10 cellular contexts compared by ENCODE assay signal in the genomic region with DNA sequence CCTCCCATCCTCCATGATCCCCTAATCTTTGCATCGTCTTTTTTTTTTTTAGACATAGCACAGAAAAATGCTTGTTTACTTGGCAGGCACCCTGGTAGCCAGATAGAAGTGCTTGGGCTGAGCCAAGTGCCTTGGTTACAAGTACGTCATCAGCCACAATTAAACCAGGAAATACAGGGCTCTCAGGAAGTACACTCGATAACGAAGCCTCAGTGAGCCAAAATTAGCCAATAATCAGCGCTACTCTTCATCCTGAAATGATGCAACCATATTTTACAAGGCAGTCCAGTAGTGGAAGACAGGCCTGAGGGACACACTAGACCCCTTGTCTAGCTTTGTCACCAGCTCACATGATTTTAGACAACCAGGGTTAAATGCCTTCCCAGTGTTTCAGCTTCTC.
DNase-seq lines count a peak whose midpoint lies in the region; ATAC-seq and TF ChIP-seq lines count a peak whose summit lies in the region.
"Had no signal": no experiment of that assay in that cellular context is flagged by ENCODE, and none has a peak within 500 bp of the region (broad histone marks: within the 10 kb centered on the region; RNA-seq: fewer than 3 reads in every experiment).

No MANE protein-coding gene starts in this region.

- TF ChIP-seq CTCF in cardiac fibroblast (IDR thresholded peaks at IDR 0.05; ENCODE audit: low read depth, low read length) (no peak), lung (IDR thresholded peaks at IDR 0.05; ENCODE audit: control extremely low read depth, extremely low read depth) (no peak)

- peak overlapping the region; percentile 40 to 76 for H3K27ac ChIP-seq in lung (ENCODE audit: low read depth in 1 of 2, low read length in 1 of 2)
- H3K27ac ChIP-seq: parathyroid adenoma had no signal

- H3K4me3 ChIP-seq in cardiac fibroblast (replicated peaks in 1 of 2; ENCODE audit: low read depth in 2 of 2, low read length in 2 of 2), result no peak overlapping the region
- no peak overlapping the region for H3K4me3 ChIP-seq in lung

- DNase-seq in Ammon's horn (ENCODE audit: low spot score), result peak; percentile 73
- peak; percentile 3 for DNase-seq in KBM-7
- peak; percentile 82 to 99 for DNase-seq in cardiac fibroblast (ENCODE audit: low read depth in 2 of 2)
- DNase-seq in lung (ENCODE audit: low spot score), result peak; percentile 39
- DNase-seq in retina, result no peak
- DNase-seq: effector CD8-positive, alpha-beta T cell had no signal

- H3K9me3 ChIP-seq in lung (ENCODE audit: control insufficient read depth in 2 of 2, insufficient read depth in 1 of 2, low read length in 1 of 2), result no peaks in the 10 kb centered on the region

- in situ Hi-C loops in KBM-7 (cut with MboI; ENCODE audit: low pct_unique_long_range_greater_than_20kb, low sequenced_read_pairs), result no loop called here

- no peaks in the 10 kb centered on the region for H3K27me3 ChIP-seq in lung (ENCODE audit: control insufficient read depth, insufficient read depth)

- ATAC-seq in lung (ENCODE audit: insufficient read depth, low FRiP score) (peak; percentile 63), HG03039 (IDR thresholded peaks at IDR 0.05; ENCODE audit: unreplicated experiment) (no peak), SK-N-SH treated with all-trans-retinoic acid at 6 μM for 48 hours (no peak), HG03565 (IDR thresholded peaks at IDR 0.05; ENCODE audit: unreplicated experiment) (no peak)

- H3K4me1 ChIP-seq in lung (ENCODE audit: control insufficient read depth in 2 of 2, insufficient read depth in 2 of 2, low read length in 2 of 2), result peaks cover 2 to 16% of the 10 kb centered on the region in 2 donors
- H3K4me1 ChIP-seq: parathyroid adenoma had no signal

- 20 to 44% methylated on average over 5 of the region's 5 CpGs for WGBS in lung, 2 donors

- H3K36me3 ChIP-seq in lung (ENCODE audit: control insufficient read depth in 2 of 2, insufficient read depth in 2 of 2, low read length in 2 of 2), result no peaks in the 10 kb centered on the region

TF ChIP-seq in SK-N-SH treated with all-trans-retinoic acid at 6 μM for 48 hours, 23 proteins besides CTCF, POLR2A, EP300 and RAD21:
- TF ChIP-seq BACH2 (CRISPR knock-in tag; IDR thresholded peaks at IDR 0.05; ENCODE audit: borderline replicate concordance), result no peak
